Comparison of ENCODE assay signal across 25 cellular contexts in genomic region chr4:54587516-54587915, GRCh38.
"Had no signal": no experiment of that assay in that cellular context is flagged by ENCODE, and none has a peak within 500 bp of the region (broad histone marks: within the 10 kb centered on the region; RNA-seq: fewer than 3 reads in every experiment).

No MANE protein-coding gene starts in this region.

- H3K4me3 Mint-ChIP-seq: effector memory CD8-positive, alpha-beta T cell; naive thymus-derived CD4-positive, alpha-beta T cell; nephron; neural progenitor cell; stimulated activated effector memory CD8-positive, alpha-beta T cell treated with anti-CD3 and anti-CD28 coated beads, Interleukin-12 subunit alpha, Interleukin-12 subunit beta, amount 100 ng/mL, for 72 hours had no signal

- H3K36me3 ChIP-seq: gastrocnemius medialis, neural progenitor cell, right atrium auricular region, stomach, tibial artery, upper lobe of left lung had no signal

- H3K9ac ChIP-seq: neural progenitor cell, parathyroid adenoma had no signal

- H3K9me3 Mint-ChIP-seq: nephron; neural progenitor cell; stimulated activated effector memory CD8-positive, alpha-beta T cell treated with anti-CD3 and anti-CD28 coated beads, Interleukin-12 subunit alpha, Interleukin-12 subunit beta, amount 100 ng/mL, for 72 hours had no signal

- ATAC-seq: effector memory CD8-positive, alpha-beta T cell; gastrocnemius medialis; left lobe of liver; naive thymus-derived CD4-positive, alpha-beta T cell; sciatic nerve; stimulated activated effector memory CD8-positive, alpha-beta T cell treated with anti-CD3 and anti-CD28 coated beads, Interleukin-12 subunit alpha, Interleukin-12 subunit beta, amount 100 ng/mL, for 72 hours had no signal

- DNase-seq: dermis blood vessel endothelial cell; effector memory CD8-positive, alpha-beta T cell; gastrocnemius medialis; head of caudate nucleus; kidney; mesendoderm; midbrain; naive thymus-derived CD4-positive, alpha-beta T cell; stimulated activated CD4-positive, alpha-beta T cell treated with anti-CD3 and anti-CD28 coated beads, Interleukin-2, amount 100 ng/mL, for 24 hours; stimulated activated CD4-positive, alpha-beta T cell treated with anti-CD3 and anti-CD28 coated beads, Interleukin-4, amount 100 ng/mL, for 24 hours; stimulated activated naive CD4-positive, alpha-beta T cell treated with Interleukin-2 at 50 U/mL for 16 hours; stomach; testis; tibial artery; upper lobe of left lung had no signal

- H3K36me3 Mint-ChIP-seq: naive thymus-derived CD4-positive, alpha-beta T cell; neural progenitor cell; stimulated activated effector memory CD8-positive, alpha-beta T cell treated with anti-CD3 and anti-CD28 coated beads, Interleukin-12 subunit alpha, Interleukin-12 subunit beta, amount 100 ng/mL, for 72 hours had no signal

- H3K4me1 ChIP-seq: gastrocnemius medialis, neural progenitor cell, parathyroid adenoma, right atrium auricular region, stomach, testis, tibial artery had no signal

- H3K27ac Mint-ChIP-seq: effector memory CD8-positive, alpha-beta T cell; naive thymus-derived CD4-positive, alpha-beta T cell; nephron; neural progenitor cell; progenitor cell of endocrine pancreas; stimulated activated effector memory CD8-positive, alpha-beta T cell treated with anti-CD3 and anti-CD28 coated beads, Interleukin-12 subunit alpha, Interleukin-12 subunit beta, amount 100 ng/mL, for 72 hours had no signal

- H3K27me3 ChIP-seq: gastrocnemius medialis, neural progenitor cell, right atrium auricular region, stomach, testis, tibial artery, upper lobe of left lung had no signal

- H3K4me3 ChIP-seq: coronary artery, gastrocnemius medialis, lung, neural progenitor cell, right atrium auricular region, stomach, testis, tibial artery, upper lobe of left lung had no signal

- H2AFZ ChIP-seq: neural progenitor cell, parathyroid adenoma had no signal

- H3K27ac ChIP-seq: coronary artery, gastrocnemius medialis, neural progenitor cell, parathyroid adenoma, right atrium auricular region, testis, tibial artery, upper lobe of left lung had no signal

- H3K79me2 ChIP-seq: parathyroid adenoma had no signal

- H3K4me1 Mint-ChIP-seq: naive thymus-derived CD4-positive, alpha-beta T cell; nephron; stimulated activated effector memory CD8-positive, alpha-beta T cell treated with anti-CD3 and anti-CD28 coated beads, Interleukin-12 subunit alpha, Interleukin-12 subunit beta, amount 100 ng/mL, for 72 hours had no signal

- H3K4me2 ChIP-seq: neural progenitor cell had no signal

- H3K9me3 ChIP-seq: gastrocnemius medialis, right atrium auricular region, stomach, testis, tibial artery, upper lobe of left lung had no signal
